1 cellular context compared by ENCODE assay signal in the genomic region with DNA sequence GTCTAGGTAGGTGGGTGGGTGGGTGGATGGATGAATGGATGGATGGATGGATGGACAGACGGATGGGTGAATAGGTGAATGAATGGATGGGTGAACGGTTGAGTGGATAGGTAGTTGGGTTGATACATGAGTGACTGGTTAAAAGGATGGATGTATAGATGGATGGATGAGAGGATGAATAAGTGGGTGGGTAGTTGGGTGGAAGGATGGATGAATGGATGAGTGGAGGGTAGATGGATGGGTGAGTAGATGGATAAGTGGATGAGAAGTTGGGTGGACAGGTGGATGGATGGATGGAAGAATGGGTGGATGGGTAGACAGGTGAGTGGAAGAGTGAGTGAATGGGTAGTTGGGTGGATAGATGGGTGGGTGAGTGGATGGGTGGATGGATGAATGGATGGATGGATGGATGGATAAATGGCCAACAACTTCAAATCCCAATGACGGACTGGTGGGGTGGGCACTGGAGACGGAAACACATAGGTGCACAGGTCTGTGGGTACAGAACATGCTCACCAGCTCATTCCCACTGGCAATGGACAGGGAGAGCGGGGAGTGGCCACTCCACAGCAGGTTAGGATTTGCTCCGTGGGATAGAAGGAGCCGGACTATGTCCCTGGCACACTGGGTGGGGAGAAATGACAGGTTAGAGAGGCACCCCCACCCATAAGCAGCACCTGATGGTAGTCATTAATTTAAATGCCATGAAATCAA.
TF ChIP-seq lines count a peak whose summit lies in the region.

No MANE protein-coding gene starts in this region.

TF ChIP-seq in SK-N-SH treated with all-trans-retinoic acid at 6 μM for 48 hours, 23 proteins besides CTCF, POLR2A, EP300 and RAD21 (continued from another document):
- TF ChIP-seq RARB (CRISPR knock-in tag; IDR thresholded peaks at IDR 0.05), result no peak
- TF ChIP-seq TOX (CRISPR knock-in tag; IDR thresholded peaks at IDR 0.05; ENCODE audit: borderline replicate concordance), result no peak
- TF ChIP-seq, protein P1, sequence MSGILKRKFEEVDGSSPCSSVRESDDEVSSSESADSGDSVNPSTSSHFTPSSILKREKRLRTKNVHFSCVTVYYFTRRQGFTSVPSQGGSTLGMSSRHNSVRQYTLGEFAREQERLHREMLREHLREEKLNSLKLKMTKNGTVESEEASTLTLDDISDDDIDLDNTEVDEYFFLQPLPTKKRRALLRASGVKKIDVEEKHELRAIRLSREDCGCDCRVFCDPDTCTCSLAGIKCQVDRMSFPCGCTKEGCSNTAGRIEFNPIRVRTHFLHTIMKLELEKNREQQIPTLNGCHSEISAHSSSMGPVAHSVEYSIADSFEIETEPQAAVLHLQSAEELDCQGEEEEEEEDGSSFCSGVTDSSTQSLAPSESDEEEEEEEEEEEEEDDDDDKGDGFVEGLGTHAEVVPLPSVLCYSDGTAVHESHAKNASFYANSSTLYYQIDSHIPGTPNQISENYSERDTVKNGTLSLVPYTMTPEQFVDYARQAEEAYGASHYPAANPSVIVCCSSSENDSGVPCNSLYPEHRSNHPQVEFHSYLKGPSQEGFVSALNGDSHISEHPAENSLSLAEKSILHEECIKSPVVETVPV (CRISPR knock-in tag; IDR thresholded peaks at IDR 0.05), result no peak
- no peak for TF ChIP-seq GLIS3 (CRISPR knock-in tag; IDR thresholded peaks at IDR 0.05)
- no peak for TF ChIP-seq OSR1 (CRISPR knock-in tag; IDR thresholded peaks at IDR 0.05)
- TF ChIP-seq ZNF70 (CRISPR knock-in tag; IDR thresholded peaks at IDR 0.05), result no peak
- TF ChIP-seq, protein P2, sequence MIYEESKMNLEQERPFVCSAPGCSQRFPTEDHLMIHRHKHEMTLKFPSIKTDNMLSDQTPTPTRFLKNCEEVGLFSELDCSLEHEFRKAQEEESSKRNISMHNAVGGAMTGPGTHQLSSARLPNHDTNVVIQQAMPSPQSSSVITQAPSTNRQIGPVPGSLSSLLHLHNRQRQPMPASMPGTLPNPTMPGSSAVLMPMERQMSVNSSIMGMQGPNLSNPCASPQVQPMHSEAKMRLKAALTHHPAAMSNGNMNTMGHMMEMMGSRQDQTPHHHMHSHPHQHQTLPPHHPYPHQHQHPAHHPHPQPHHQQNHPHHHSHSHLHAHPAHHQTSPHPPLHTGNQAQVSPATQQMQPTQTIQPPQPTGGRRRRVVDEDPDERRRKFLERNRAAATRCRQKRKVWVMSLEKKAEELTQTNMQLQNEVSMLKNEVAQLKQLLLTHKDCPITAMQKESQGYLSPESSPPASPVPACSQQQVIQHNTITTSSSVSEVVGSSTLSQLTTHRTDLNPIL (CRISPR knock-in tag; IDR thresholded peaks at IDR 0.05; ENCODE audit: low read depth), result no peak
- TF ChIP-seq ZFP3 (CRISPR knock-in tag; IDR thresholded peaks at IDR 0.05), result no peak
- TF ChIP-seq, protein P3, sequence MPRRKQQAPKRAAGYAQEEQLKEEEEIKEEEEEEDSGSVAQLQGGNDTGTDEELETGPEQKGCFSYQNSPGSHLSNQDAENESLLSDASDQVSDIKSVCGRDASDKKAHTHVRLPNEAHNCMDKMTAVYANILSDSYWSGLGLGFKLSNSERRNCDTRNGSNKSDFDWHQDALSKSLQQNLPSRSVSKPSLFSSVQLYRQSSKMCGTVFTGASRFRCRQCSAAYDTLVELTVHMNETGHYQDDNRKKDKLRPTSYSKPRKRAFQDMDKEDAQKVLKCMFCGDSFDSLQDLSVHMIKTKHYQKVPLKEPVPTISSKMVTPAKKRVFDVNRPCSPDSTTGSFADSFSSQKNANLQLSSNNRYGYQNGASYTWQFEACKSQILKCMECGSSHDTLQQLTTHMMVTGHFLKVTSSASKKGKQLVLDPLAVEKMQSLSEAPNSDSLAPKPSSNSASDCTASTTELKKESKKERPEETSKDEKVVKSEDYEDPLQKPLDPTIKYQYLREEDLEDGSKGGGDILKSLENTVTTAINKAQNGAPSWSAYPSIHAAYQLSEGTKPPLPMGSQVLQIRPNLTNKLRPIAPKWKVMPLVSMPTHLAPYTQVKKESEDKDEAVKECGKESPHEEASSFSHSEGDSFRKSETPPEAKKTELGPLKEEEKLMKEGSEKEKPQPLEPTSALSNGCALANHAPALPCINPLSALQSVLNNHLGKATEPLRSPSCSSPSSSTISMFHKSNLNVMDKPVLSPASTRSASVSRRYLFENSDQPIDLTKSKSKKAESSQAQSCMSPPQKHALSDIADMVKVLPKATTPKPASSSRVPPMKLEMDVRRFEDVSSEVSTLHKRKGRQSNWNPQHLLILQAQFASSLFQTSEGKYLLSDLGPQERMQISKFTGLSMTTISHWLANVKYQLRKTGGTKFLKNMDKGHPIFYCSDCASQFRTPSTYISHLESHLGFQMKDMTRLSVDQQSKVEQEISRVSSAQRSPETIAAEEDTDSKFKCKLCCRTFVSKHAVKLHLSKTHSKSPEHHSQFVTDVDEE (CRISPR knock-in tag; IDR thresholded peaks at IDR 0.05), result no peak
- TF ChIP-seq ZFP30 (CRISPR knock-in tag; IDR thresholded peaks at IDR 0.05), result no peak
- no peak for TF ChIP-seq ZNF565 (CRISPR knock-in tag; conservative IDR thresholded peaks at IDR 0.05; ENCODE audit: low read depth)
- no peak for TF ChIP-seq SNAI2 (CRISPR knock-in tag; IDR thresholded peaks at IDR 0.05)
